In the genomic region with DNA sequence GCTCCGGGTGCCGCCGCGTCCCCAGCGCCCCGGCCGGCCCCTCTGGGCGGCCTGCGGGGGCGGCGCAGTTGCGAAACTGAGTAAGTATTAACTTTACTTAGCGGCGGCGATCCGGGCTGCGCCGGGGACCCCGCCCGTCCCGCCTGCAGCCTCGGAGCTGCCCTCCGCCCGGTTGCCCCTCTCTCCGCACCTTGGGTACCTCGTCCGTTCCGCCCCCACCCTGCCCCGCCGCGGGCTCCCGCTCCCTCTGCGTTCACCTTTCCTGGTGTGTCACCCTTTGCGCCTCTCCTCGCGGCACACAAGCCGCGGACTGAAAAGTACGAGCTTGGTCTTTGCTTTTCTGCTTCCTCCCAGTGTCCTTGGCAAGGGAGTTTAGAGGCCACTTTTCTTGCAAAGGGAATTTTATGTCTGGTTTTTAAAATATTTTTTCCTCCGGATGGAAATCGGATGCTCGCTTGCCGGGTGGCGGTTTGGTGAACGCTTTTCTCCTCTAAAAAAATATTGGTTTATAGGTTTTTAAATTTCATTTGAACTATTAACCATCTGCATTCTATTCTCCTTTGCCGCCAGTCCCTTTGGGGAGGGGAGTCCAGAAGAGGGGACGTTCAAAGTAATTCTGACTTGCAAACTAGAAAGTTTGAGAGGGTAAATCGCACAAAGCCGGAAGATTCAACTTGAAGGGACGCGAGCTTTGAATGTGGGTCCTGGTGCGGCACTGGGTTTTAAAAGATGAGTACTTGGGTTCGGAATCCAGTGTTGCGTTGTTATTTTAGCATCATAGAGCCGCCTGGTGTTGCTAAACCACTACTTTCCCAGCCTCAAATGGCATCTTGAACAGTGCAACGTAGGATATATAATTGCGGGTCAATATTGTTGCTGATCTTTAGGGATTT, we compare ENCODE assay signal across 1 cellular context.
A peak's percentile ranks its signal among the peaks of the same experiment; 100 is the strongest.
TF ChIP-seq lines count a peak whose summit lies in the region.

No MANE protein-coding gene starts in this region.

TF ChIP-seq in IMR-90, 13 proteins besides CTCF, POLR2A, EP300 and RAD21:
- TF ChIP-seq FOS (IDR thresholded peaks at IDR 0.05; ENCODE audit: low read depth, low read length) (0 out of 2 replicates have a peak, but pooled peaks have one; percentile 8), CEBPB (IDR thresholded peaks at IDR 0.05; ENCODE audit: low read depth, low read length) (peak; percentile 92), SMC3 (IDR thresholded peaks at IDR 0.05; ENCODE audit: low read depth, low read length) (peak; percentile 9; the same call in 1 of the 2 replicates)
- TF ChIP-seq, protein P1, sequence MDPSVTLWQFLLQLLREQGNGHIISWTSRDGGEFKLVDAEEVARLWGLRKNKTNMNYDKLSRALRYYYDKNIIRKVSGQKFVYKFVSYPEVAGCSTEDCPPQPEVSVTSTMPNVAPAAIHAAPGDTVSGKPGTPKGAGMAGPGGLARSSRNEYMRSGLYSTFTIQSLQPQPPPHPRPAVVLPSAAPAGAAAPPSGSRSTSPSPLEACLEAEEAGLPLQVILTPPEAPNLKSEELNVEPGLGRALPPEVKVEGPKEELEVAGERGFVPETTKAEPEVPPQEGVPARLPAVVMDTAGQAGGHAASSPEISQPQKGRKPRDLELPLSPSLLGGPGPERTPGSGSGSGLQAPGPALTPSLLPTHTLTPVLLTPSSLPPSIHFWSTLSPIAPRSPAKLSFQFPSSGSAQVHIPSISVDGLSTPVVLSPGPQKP (IDR thresholded peaks at IDR 0.05; ENCODE audit: borderline replicate concordance, low read depth, low read length) = no peak
TF ChIP-seq in IMR-90: peak in this region for 3.
